8 cellular contexts compared by ENCODE assay signal in the genomic region with DNA sequence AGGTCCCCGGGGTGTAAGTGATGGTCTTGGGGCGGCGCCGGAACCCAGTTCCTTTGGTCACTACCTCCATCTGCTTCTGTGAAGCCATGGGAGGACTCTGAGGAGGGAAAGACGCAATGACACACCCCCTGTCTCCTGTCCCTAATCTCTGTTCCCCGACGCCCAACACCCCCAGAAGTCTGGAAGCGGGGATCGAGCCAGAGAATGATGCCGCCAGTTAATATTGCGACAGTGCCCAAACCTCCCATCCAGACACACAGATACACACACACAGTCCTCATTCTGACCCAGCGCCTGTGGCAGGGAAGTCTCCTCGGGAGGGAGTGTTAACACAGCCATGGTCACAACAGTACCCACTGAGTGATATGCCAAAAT. TPM values are rescaled to one million over a fixed set of nuclear protein-coding genes. Genes with fewer than 3 reads are reported as not detected.
DNase-seq lines count a peak whose midpoint lies in the region; ATAC-seq and TF ChIP-seq lines count a peak whose summit lies in the region.

No MANE protein-coding gene starts in this region.

- DNase-seq in Right ventricle myocardium inferior (ENCODE audit: missing footprints) (no peak), cardiac septum (ENCODE audit: low spot score) (no peak), PC-3 (no peak), epithelial cell of prostate (ENCODE audit: low read depth, low spot score) (no peak), DMS 273 treated with DMSO at 0.1 percent for 48 hours (lab: John Stamatoyannopoulos, UW) (no peak), GDM1 (lab: John Stamatoyannopoulos, UW) (no peak)
- no peak for DNase-seq in activated effector memory CD4-positive, alpha-beta T cell treated with Interleukin-2 at 50 U/mL for 16 hours

- H2AFZ ChIP-seq in PC-3 (ENCODE audit: low read length) (peak overlapping the region; percentile 94), neuron (ENCODE audit: low read depth, low read length) (peak overlapping the region; percentile 57)

- peak overlapping the region; percentile 96 for H3K4me3 ChIP-seq in PC-3 (ENCODE audit: low read length)
- H3K4me3 ChIP-seq in neuron (ENCODE audit: low read length), result peak overlapping the region; percentile 70

- H3K4me1 ChIP-seq in PC-3 (ENCODE audit: insufficient read depth, low read length), result peaks cover 5% of the 10 kb centered on the region
- H3K4me1 ChIP-seq in neuron (ENCODE audit: insufficient read depth, low read length), result peaks cover 15% of the 10 kb centered on the region

- BruUV-seq in PC-3 (replicated peaks; lab: Mats Ljungman, UMichigan), result TSS peak; percentile 94

- ATAC-seq in Right ventricle myocardium inferior (peak; percentile 33), PC-3 (peak; percentile 53)

- peaks cover 21% of the 10 kb centered on the region for H3K79me2 ChIP-seq in PC-3 (ENCODE audit: low read length)

- no peaks in the 10 kb centered on the region for H3F3A ChIP-seq in PC-3 (ENCODE audit: low read length, unreplicated experiment)

- no peaks in the 10 kb centered on the region for H3K9me3 ChIP-seq in PC-3 (ENCODE audit: low read length)
- no peaks in the 10 kb centered on the region for H3K9me3 ChIP-seq in neuron (ENCODE audit: low read length)

- H3K27ac ChIP-seq in PC-3 (ENCODE audit: low read length), result no peak overlapping the region
- H3K27ac ChIP-seq in epithelial cell of prostate, result peak overlapping the region; percentile 37

- H3K27me3 ChIP-seq in PC-3 (ENCODE audit: low read length), result no peaks in the 10 kb centered on the region
- H3K27me3 ChIP-seq in neuron (ENCODE audit: insufficient read depth, low read length), result no peaks in the 10 kb centered on the region

- peaks cover 6% of the 10 kb centered on the region; the same call in 1 of the 2 replicates for H3K36me3 ChIP-seq in PC-3 (ENCODE audit: low read depth, low read length)
- peaks cover 15% of the 10 kb centered on the region for H3K36me3 ChIP-seq in neuron (ENCODE audit: insufficient read depth, low read length)

- no peak for TF ChIP-seq CTCF in PC-3 (conservative IDR thresholded peaks at IDR 0.05; ENCODE audit: low read depth, low read length)

- H4K20me1 ChIP-seq in PC-3 (ENCODE audit: low read length), result no peaks in the 10 kb centered on the region

- CTCF ChIA-PET in PC-3 (lab: Charles Lee), result no interaction called here

- H3K9me2 ChIP-seq in PC-3 (replicated peaks; ENCODE audit: low read length), result no peaks in the 10 kb centered on the region

- POLR2A ChIA-PET in PC-3 (lab: Charles Lee; ENCODE audit: unreplicated experiment), result interaction anchor here (0.7 kb wide), 1 partner anchor 9 kb away, joined by 3 read pairs; no protein-coding TSS in a partner anchor

- peak overlapping the region; percentile 95 for H3K4me2 ChIP-seq in PC-3 (ENCODE audit: low read length)

- H3K9ac ChIP-seq in PC-3 (ENCODE audit: low read length), result peak overlapping the region; percentile 96

- intact Hi-C loops in Right ventricle myocardium inferior (cut with DNase I), result no loop called here
- intact Hi-C loops in cardiac septum (cut with DNase I), result no loop called here
- intact Hi-C loops in PC-3 (cut with micrococcal nuclease), result no loop called here

RNA-seq across cellular contexts. Expression of gene C22orf23, which starts 0.4 kb away (rescaled TPM):
- 0.68 TPM for total RNA-seq in Right ventricle myocardium inferior
- 0.54 TPM for total RNA-seq in cardiac septum
- total RNA-seq in PC-3 (2014; rRNA removed), result 0.52 and 0.69 TPM in 2 replicates

RNA-seq across cellular contexts. Expression of gene POLR2F, which starts 0.5 kb away (rescaled TPM):
- 88.8 TPM for total RNA-seq in Right ventricle myocardium inferior
- 50.5 TPM for total RNA-seq in cardiac septum
- 177 and 238 TPM in 2 replicates for total RNA-seq in PC-3 (2014; rRNA removed)

RNA-seq across cellular contexts. Expression of gene SOX10, which starts 31.3 kb away (rescaled TPM):
- total RNA-seq in Right ventricle myocardium inferior, result 1.9 TPM
- 0.62 TPM for total RNA-seq in cardiac septum
- 1.1 TPM in 1 of 2 replicates, not detected in the other for total RNA-seq in PC-3 (2014; rRNA removed)

RNA-seq across cellular contexts. Expression of gene MICALL1, which starts 47.0 kb away (rescaled TPM):
- total RNA-seq in Right ventricle myocardium inferior, result 19.4 TPM
- 16.5 TPM for total RNA-seq in cardiac septum
- total RNA-seq in PC-3 (2014; rRNA removed), result 20.1 and 29.9 TPM in 2 replicates
